ENCODE assay signal across 8 cellular contexts in genomic region chr16:57519796-57520360, GRCh38. TPM values are rescaled to one million over a fixed set of nuclear protein-coding genes. Genes with fewer than 3 reads are reported as not detected.
DNase-seq lines count a peak whose midpoint lies in the region; ATAC-seq, FAIRE-seq and TF ChIP-seq lines count a peak whose summit lies in the region.

No MANE protein-coding gene starts in this region.

- DNase-seq in D721Med (ENCODE audit: insufficient read length, low spot score) (peak; percentile 67), GM20000 (ENCODE audit: low spot score) (peak; percentile 93), NAMALWA (ENCODE audit: low spot score) (peak; percentile 82), left lobe of liver (ENCODE audit: low spot score) (peak; percentile 79)
- DNase-seq in activated CD4-positive, alpha-beta T cell treated with anti-CD3 and anti-CD28 coated beads for 24 hours (ENCODE audit: low read depth in 2 of 2): peak; percentile 71 to 75
- peak; percentile 63 for DNase-seq in central memory CD4-positive, alpha-beta T cell
- peak; percentile 68 to 80 for DNase-seq in stimulated activated CD4-positive, alpha-beta T cell treated with anti-CD3 and anti-CD28 coated beads, Interleukin-4, amount 100 ng/mL, for 48 hours (ENCODE audit: low read depth in 2 of 2)

- ATAC-seq in left lobe of liver (peak; percentile 93), HG02870 (IDR thresholded peaks at IDR 0.05; ENCODE audit: unreplicated experiment) (no peak)

- TF ChIP-seq CTCF in D721Med (IDR thresholded peaks at IDR 0.05; ENCODE audit: insufficient read depth, missing control alignments) (peak; percentile 95), GM20000 (IDR thresholded peaks at IDR 0.05; ENCODE audit: extremely low read depth, missing control alignments) (peak; percentile 92)

- no peak for FAIRE-seq in D721Med (lab: Jason Lieb, UNC)

RNA-seq across cellular contexts. Expression of gene CCDC102A, which starts 16.5 kb away (rescaled TPM):
- total RNA-seq in left lobe of liver: 0.83 TPM

RNA-seq across cellular contexts. Expression of gene ADGRG5, which starts 22.6 kb away (rescaled TPM):
- 0.10 TPM for total RNA-seq in left lobe of liver

RNA-seq across cellular contexts. Expression of gene DOK4, which starts 33.6 kb away (rescaled TPM):
- total RNA-seq in left lobe of liver: 43.9 TPM

RNA-seq across cellular contexts. Expression of gene POLR2C, which starts 57.4 kb away (rescaled TPM):
- total RNA-seq in left lobe of liver: 34.1 TPM
